ENCODE assay signal across 24 cellular contexts in genomic region chr7:157593541-157593940, GRCh38.
"Had no signal": no experiment of that assay in that cellular context is flagged by ENCODE, and none has a peak within 500 bp of the region (broad histone marks: within the 10 kb centered on the region; RNA-seq: fewer than 3 reads in every experiment).

No MANE protein-coding gene starts in this region.

- H3K27ac Mint-ChIP-seq: IgD-negative memory B cell had no signal

- H3K4me1 Mint-ChIP-seq: IgD-negative memory B cell had no signal

- H3K4me3 Mint-ChIP-seq: IgD-negative memory B cell had no signal

- DNase-seq: Kasumi-1; MM.1S; NCI-H1092 treated with DMSO at 0.1 percent for 48 hours; NCI-H1436; NCI-H187; NCI-H2029; NCI-H2081 treated with DMSO at 0.1 percent for 48 hours; NCI-H2171; NCI-H226; NCI-H446; NCI-H510A; NCI-H524 treated with DMSO at 0.1 percent for 48 hours; NCI-H69; NCI-H774; NK-92 treated with Interleukin-12 subunit alpha and Interleukin-12 subunit beta, amount 100 ng/mL, for 24 hours; PC-3; SHP77; SK-N-SH had no signal

- H3K4me3 ChIP-seq: K562 had no signal

- H3K9me3 Mint-ChIP-seq: IgD-negative memory B cell had no signal

- H3K36me3 Mint-ChIP-seq: IgD-negative memory B cell had no signal

- H3K9ac ChIP-seq: KMS-11, SK-N-SH had no signal

- H3K27ac ChIP-seq: KMS-11, RWPE1 had no signal

- H3K4me2 ChIP-seq: KMS-11, SK-N-SH had no signal

- ATAC-seq: HepG2, Panc1, PC-3 had no signal

- H3K9me3 ChIP-seq: SK-N-SH had no signal
